20 cellular contexts compared by ENCODE assay signal in genomic region chr7:143390773-143391114, GRCh38. TPM values are rescaled to one million over a fixed set of nuclear protein-coding genes. Genes with fewer than 3 reads are reported as not detected.
DNase-seq lines count a peak whose midpoint lies in the region; ATAC-seq, FAIRE-seq and TF ChIP-seq lines count a peak whose summit lies in the region.
"Had no signal": no experiment of that assay in that cellular context is flagged by ENCODE, and none has a peak within 500 bp of the region (broad histone marks: within the 10 kb centered on the region; RNA-seq: fewer than 3 reads in every experiment).

No MANE protein-coding gene starts in this region.

- TF ChIP-seq CTCF in Caco-2 (IDR thresholded peaks at IDR 0.05; ENCODE audit: insufficient read depth in 1 of 2, low read depth in 1 of 2, low read length in 1 of 2, severe bottlenecking in 1 of 2, unreplicated experiment in 1 of 2) (no peak), K562 (IDR thresholded peaks at IDR 0.05 in 2 of 3, conservative IDR thresholded peaks at IDR 0.05 in 1 of 3; ENCODE audit: insufficient read depth in 2 of 3, low read depth in 1 of 3, low read length in 3 of 3) (no peak), heart right ventricle (IDR thresholded peaks at IDR 0.05) (no peak)

- H4K20me1 ChIP-seq in K562 (replicated peaks; ENCODE audit: control insufficient read depth, insufficient read depth, low read length): peaks cover 27% of the 10 kb centered on the region

- WGBS in K562 (ENCODE audit: insufficient coverage, low coverage, missing lambda C conversion rate): 96% methylated on average over 9 of the region's 9 CpGs
- WGBS in heart right ventricle, 2 donors: 81 to 83% methylated on average over 9 of the region's 9 CpGs

- in situ Hi-C loops in K562 (cut with MboI): no loop called here

- no peaks in the 10 kb centered on the region for H3K27me3 Mint-ChIP-seq in Caco-2 (ENCODE audit: insufficient read depth, unreplicated experiment)
- H3K27me3 Mint-ChIP-seq: progenitor cell of endocrine pancreas had no signal

- no peaks in the 10 kb centered on the region for H3K79me2 ChIP-seq in K562 (ENCODE audit: control insufficient read depth, insufficient read depth, low read length)

- CTCF ChIA-PET in Caco-2 (lab: Charles Lee): interaction anchor here (0.6 to 1.4 kb wide), 2 partner anchors 17 to 98 kb away, joined by 3 read pairs; no protein-coding TSS in a partner anchor
- CTCF ChIA-PET in K562 (lab: Yijun Ruan, JAX; ENCODE audit: low intra/inter-chr PET ratio): no interaction called here

- no TSS peak for BruUV-seq in Caco-2 (replicated peaks; lab: Mats Ljungman, UMichigan)
- BruUV-seq in K562 (replicated peaks; lab: Mats Ljungman, UMichigan): TSS peak; percentile 13

- H3K4me3 Mint-ChIP-seq in Caco-2 (ENCODE audit: unreplicated experiment): no peak overlapping the region
- H3K4me3 Mint-ChIP-seq: T-helper 2 cell treated with Interferon-gamma antibody and Interleukin-4, amounts not matched to agents 5 μg/mL and 100 μg/mL, for 36 hours had no signal

- H3K4me1 ChIP-seq in Caco-2: peaks cover 13% of the 10 kb centered on the region; the same call in 1 of the 2 replicates
- H3K4me1 ChIP-seq in K562 (replicated peaks in 1 of 2; ENCODE audit: control insufficient read depth in 2 of 2, insufficient read depth in 2 of 2, low read length in 2 of 2): peaks cover 0 to 28% of the 10 kb centered on the region in 2 experiments; a peak in 3 of 5 replicates
- peaks cover 17 to 92% (median 74%) of the 10 kb centered on the region in 9 donors for H3K4me1 ChIP-seq in heart right ventricle
- H3K4me1 ChIP-seq in stomach smooth muscle (ENCODE audit: control insufficient read depth, insufficient read depth, low read length): peaks cover 73% of the 10 kb centered on the region
- H3K4me1 ChIP-seq: SJCRH30 had no signal

- peaks cover 12% of the 10 kb centered on the region for H3K4me1 Mint-ChIP-seq in Caco-2 (ENCODE audit: low read depth, unreplicated experiment)

- no peaks in the 10 kb centered on the region for H3K9me3 Mint-ChIP-seq in Caco-2 (ENCODE audit: unreplicated experiment)
- H3K9me3 Mint-ChIP-seq: T-helper 2 cell treated with Interferon-gamma antibody and Interleukin-4, amounts not matched to agents 5 μg/mL and 100 μg/mL, for 36 hours had no signal

- POLR2A ChIA-PET in Caco-2 (lab: Charles Lee) (no interaction called here), K562 (lab: Yijun Ruan, JAX) (interaction anchor here (0.7 to 9.7 kb wide), 6 partner anchors 8 to 54 kb away, joined by 3 to 131 read pairs (median 3); partner anchors contain the start of genes EPHA1 and ZYX)

- H2AFZ ChIP-seq in K562 (ENCODE audit: low read depth, low read length): no peak overlapping the region

- H3K4me3 ChIP-seq in Caco-2 (ENCODE audit: low read depth, low read length): no peak overlapping the region
- H3K4me3 ChIP-seq in K562: no peak overlapping the region
- H3K4me3 ChIP-seq in heart right ventricle: no peak overlapping the region
- H3K4me3 ChIP-seq in stomach smooth muscle (ENCODE audit: low read length in 2 of 2): no peak overlapping the region
- H3K4me3 ChIP-seq: SJCRH30 had no signal

- peaks cover 76% of the 10 kb centered on the region for H3K36me3 Mint-ChIP-seq in Caco-2 (ENCODE audit: insufficient read depth, unreplicated experiment)

- TF ChIP-seq POLR2A in K562 (conservative IDR thresholded peaks at IDR 0.05): no peak

- H3K9ac ChIP-seq in K562 (ENCODE audit: insufficient read depth in 1 of 2, low read depth in 2 of 2, low read length in 2 of 2): no peak overlapping the region
- no peak overlapping the region for H3K9ac ChIP-seq in stomach smooth muscle (ENCODE audit: low read length in 2 of 2)

- no peak for DNase-seq in Caco-2
- DNase-seq in K562 (ENCODE audit: extremely low read depth in 1 of 4, low spot score in 3 of 4): no peak
- DNase-seq in heart right ventricle: no peak
- no peak for DNase-seq in NCI-H146 (lab: John Stamatoyannopoulos, UW)
- no peak for DNase-seq in mesenteric fat pad (ENCODE audit: low spot score)
- DNase-seq in NCI-H510A treated with DMSO at 0.1 percent for 48 hours (lab: John Stamatoyannopoulos, UW): no peak
- DNase-seq: Calu3; GDM1; NCI-H1436; NCI-H345; SJCRH30; stimulated activated naive CD8-positive, alpha-beta T cell treated with anti-CD3 and anti-CD28 coated beads, Interleukin-15, Interleukin-2, amounts not matched to agents 100 U/mL and 50 U/mL, for 24 hours had no signal

- H3K36me3 ChIP-seq in Caco-2 (ENCODE audit: control insufficient read depth, insufficient read depth, low read length) (peaks cover 8% of the 10 kb centered on the region), K562 (ENCODE audit: control insufficient read depth, insufficient read depth, low read length) (peaks cover 56% of the 10 kb centered on the region; the same call in 2 of the 3 replicates), heart right ventricle (peaks cover 0 to 71% (median 25%) of the 10 kb centered on the region in 9 donors), stomach smooth muscle (ENCODE audit: control insufficient read depth in 2 of 2, insufficient read depth in 2 of 2, low read length in 2 of 2) (peaks cover 33 to 47% of the 10 kb centered on the region in 2 donors)

- H3K27ac ChIP-seq in K562 (ENCODE audit: extremely low read depth, low read depth, low read length) (no peak overlapping the region), heart right ventricle (peak overlapping the region in 9 of 10 donors; percentile 9 to 95 (median 83)), stomach smooth muscle (ENCODE audit: low read length) (peak overlapping the region; percentile 91)
- H3K27ac ChIP-seq: SJCRH30 had no signal

- H3K27me3 ChIP-seq in Caco-2 (replicated peaks; ENCODE audit: control insufficient read depth, insufficient read depth, low read length) (no peaks in the 10 kb centered on the region), K562 (ENCODE audit: control insufficient read depth in 2 of 2, insufficient read depth in 2 of 2, low read length in 2 of 2) (peaks cover 5 to 25% of the 10 kb centered on the region in 2 experiments; a peak in 4 of 5 replicates), heart right ventricle (no peaks in the 10 kb centered on the region), stomach smooth muscle (ENCODE audit: control insufficient read depth in 1 of 2, insufficient read depth in 2 of 2, low read length in 2 of 2) (no peaks in the 10 kb centered on the region)
- H3K27me3 ChIP-seq: SJCRH30 had no signal

- H3K9me1 ChIP-seq in K562 (ENCODE audit: control insufficient read depth, insufficient read depth, low read length): peaks cover 8% of the 10 kb centered on the region

- no peak for ATAC-seq in K562
- ATAC-seq in heart right ventricle: no peak
- no peak for ATAC-seq in esophagus mucosa
- ATAC-seq: stimulated activated naive CD8-positive, alpha-beta T cell treated with anti-CD3 and anti-CD28 coated beads, Interleukin-15, Interleukin-2, amounts not matched to agents 100 U/mL and 50 U/mL, for 24 hours had no signal

- FAIRE-seq in K562 (lab: Jason Lieb, UNC): no peak
- FAIRE-seq: GM12892 had no signal

- no peak for TF ChIP-seq RAD21 in K562 (CRISPR knock-in tag; conservative IDR thresholded peaks at IDR 0.05 in 1 of 2, IDR thresholded peaks at IDR 0.05 in 1 of 2)

- H3K4me2 ChIP-seq in K562 (ENCODE audit: insufficient read depth, low read length): no peak overlapping the region

- H3K9me3 ChIP-seq in Caco-2 (no peaks in the 10 kb centered on the region), K562 (replicated peaks; ENCODE audit: control insufficient read depth, insufficient read depth, low read depth, low read length) (no peaks in the 10 kb centered on the region), heart right ventricle (no peaks in the 10 kb centered on the region), stomach smooth muscle (ENCODE audit: control insufficient read depth in 2 of 2, low read length in 2 of 2) (no peaks in the 10 kb centered on the region)
- H3K9me3 ChIP-seq: SJCRH30 had no signal

- TF ChIP-seq EP300 in K562 (IDR thresholded peaks at IDR 0.05; ENCODE audit: low read length): no peak

- H3K27ac Mint-ChIP-seq in Caco-2 (ENCODE audit: unreplicated experiment): peak overlapping the region; percentile 29
- H3K27ac Mint-ChIP-seq: progenitor cell of endocrine pancreas had no signal

- intact Hi-C loops in Caco-2 (cut with micrococcal nuclease; ENCODE audit: unreplicated experiment) (no loop called here), K562 (cut with micrococcal nuclease) (no loop called here), heart right ventricle (cut with DNase I) (no loop called here)

RNA-seq across cellular contexts. Expression of gene ZYX, which starts 9.6 kb away (rescaled TPM):
- total RNA-seq in Caco-2 (2022) (147 and 160 TPM in 2 replicates), K562 (2014; rRNA removed) (26.9 and 37.8 TPM in 2 replicates), K562 (2014; rRNA removed; fragmentation: Illumina TruSeq; extraction: Trizol) (9.2 and 11.5 TPM in 2 replicates), K562 (2015; rRNA removed; fragmentation: Illumina TruSeq; extraction: Trizol) (15.7 and 17.3 TPM in 2 replicates), K562 (2021) (114 and 130 TPM in 2 replicates), heart right ventricle (100 to 1,000 TPM in 2 of 10 donors, 10 to 100 TPM in 8; 48.5 to 148 (median 74.6) TPM), mesenteric fat pad (271 TPM), esophagus mucosa (82.3 TPM)
- total RNA-seq in K562 (2011; cell fraction: chromatin; rRNA removed; ENCODE audit: low replicate concordance): 38.7 and 99.5 TPM in 2 replicates
- total RNA-seq in K562 (2011; cell fraction: nucleolus; rRNA removed): 54.7 and 66.9 TPM in 2 replicates
- total RNA-seq in K562 (2011; cell fraction: nucleoplasm; rRNA removed): 41.5 and 64.4 TPM in 2 replicates
- polyA plus RNA-seq in K562 (2011; rRNA removed) (9.0 and 18.5 TPM in 2 replicates), K562 (2014; fragmentation: Illumina TruSeq; extraction: Trizol) (81.7 and 116 TPM in 2 replicates), K562 (2014; fragmentation: Nextera tagmentation; extraction: Ambion mirVana) (1 to 10 TPM; 1.8 to 3.1 TPM), K562 (2014; rRNA removed) (30.0 and 35.0 TPM in 2 replicates), heart right ventricle (100 to 1,000 TPM in 1 of 2 donors, 10 to 100 TPM in 1; 58.9 to 152 TPM)
- polyA plus RNA-seq in K562 (2011; cell fraction: cytosol; rRNA removed): 15.7 and 26.2 TPM in 2 replicates
- 53.7 and 98.4 TPM in 2 replicates for polyA plus RNA-seq in K562 (2011; cell fraction: nucleus; rRNA removed)
- 141 and 252 TPM in 2 replicates for polyA plus RNA-seq in K562 (2012)
- 8.3 and 9.5 TPM in 2 replicates for polyA minus RNA-seq in K562 (2011; rRNA and poly(A)+ RNA removed)
- 57.5 and 83.9 TPM in 2 replicates for polyA minus RNA-seq in K562 (2011; cell fraction: cytosol; rRNA and poly(A)+ RNA removed)
- polyA minus RNA-seq in K562 (2011; cell fraction: nucleus; rRNA and poly(A)+ RNA removed): 35.4 and 38.0 TPM in 2 replicates

RNA-seq across cellular contexts. Expression of gene EPHA1, which starts 17.9 kb away (rescaled TPM):
- total RNA-seq in Caco-2 (2022): 66.6 and 69.2 TPM in 2 replicates
- 0.37 TPM in 1 of 2 replicates, not detected in the other for total RNA-seq in K562 (2011; cell fraction: chromatin; rRNA removed; ENCODE audit: low replicate concordance)
- total RNA-seq in K562 (2011; cell fraction: nucleolus; rRNA removed): 0.26 and 0.67 TPM in 2 replicates
- 0.37 TPM in 1 of 2 replicates, not detected in the other for total RNA-seq in K562 (2011; cell fraction: nucleoplasm; rRNA removed)
- total RNA-seq in K562 (2014; rRNA removed): not detected in 2 replicates
- not detected in 2 replicates for total RNA-seq in K562 (2014; rRNA removed; fragmentation: Illumina TruSeq; extraction: Trizol)
- not detected in 2 replicates for total RNA-seq in K562 (2015; rRNA removed; fragmentation: Illumina TruSeq; extraction: Trizol)
- 0.22 and 0.25 TPM in 2 replicates for total RNA-seq in K562 (2021)
- 0.07 and 0.32 TPM in 2 replicates for polyA plus RNA-seq in K562 (2011; rRNA removed)
- 0.03 and 0.39 TPM in 2 replicates for polyA plus RNA-seq in K562 (2011; cell fraction: cytosol; rRNA removed)
- 0.25 and 1.1 TPM in 2 replicates for polyA plus RNA-seq in K562 (2011; cell fraction: nucleus; rRNA removed)
- 2.7 and 3.5 TPM in 2 replicates for polyA plus RNA-seq in K562 (2012)
- polyA plus RNA-seq in K562 (2014; fragmentation: Illumina TruSeq; extraction: Trizol): not detected in 2 replicates
- polyA plus RNA-seq in K562 (2014; fragmentation: Nextera tagmentation; extraction: Ambion mirVana): not detected
- 0.05 and 0.57 TPM in 2 replicates for polyA plus RNA-seq in K562 (2014; rRNA removed)
- 0.14 TPM in 1 of 2 replicates, not detected in the other for polyA minus RNA-seq in K562 (2011; rRNA and poly(A)+ RNA removed)
- polyA minus RNA-seq in K562 (2011; cell fraction: cytosol; rRNA and poly(A)+ RNA removed): not detected in 2 replicates
- polyA minus RNA-seq in K562 (2011; cell fraction: nucleus; rRNA and poly(A)+ RNA removed): 0.54 TPM in 1 of 2 replicates, not detected in the other
- under 1 TPM in 1 of 10 donors, not detected in 9; 0.39 TPM for total RNA-seq in heart right ventricle
- polyA plus RNA-seq in heart right ventricle: under 1 TPM; 0.12 to 0.73 TPM
- 0.22 TPM for total RNA-seq in mesenteric fat pad
- 79.0 TPM for total RNA-seq in esophagus mucosa
- total RNA-seq: H4, LHCN-M2, myocyte had no signal

RNA-seq across cellular contexts. Expression of gene FAM131B, which starts 28.2 kb away (rescaled TPM):
- total RNA-seq in Caco-2 (2022) (20.2 and 22.3 TPM in 2 replicates), K562 (2014; rRNA removed) (not detected in 2 replicates), K562 (2014; rRNA removed; fragmentation: Illumina TruSeq; extraction: Trizol) (not detected in 2 replicates), K562 (2015; rRNA removed; fragmentation: Illumina TruSeq; extraction: Trizol) (not detected in 2 replicates), K562 (2021) (0.04 TPM in 2 replicates), heart right ventricle (1 to 10 TPM in 1 of 10 donors, under 1 TPM in 8, not detected in 1; 0.07 to 1.2 (median 0.39) TPM), mesenteric fat pad (1.8 TPM), esophagus mucosa (0.44 TPM)
- 0.07 TPM in 1 of 2 replicates, not detected in the other for total RNA-seq in K562 (2011; cell fraction: chromatin; rRNA removed; ENCODE audit: low replicate concordance)
- total RNA-seq in K562 (2011; cell fraction: nucleolus; rRNA removed): not detected in 2 replicates
- not detected in 2 replicates for total RNA-seq in K562 (2011; cell fraction: nucleoplasm; rRNA removed)
- polyA plus RNA-seq in K562 (2011; rRNA removed) (0.03 and 0.11 TPM in 2 replicates), K562 (2014; fragmentation: Illumina TruSeq; extraction: Trizol) (not detected in 2 replicates), K562 (2014; fragmentation: Nextera tagmentation; extraction: Ambion mirVana) (not detected), K562 (2014; rRNA removed) (not detected in 2 replicates), heart right ventricle (under 1 TPM; 0.22 to 0.37 TPM)
- not detected in 2 replicates for polyA plus RNA-seq in K562 (2011; cell fraction: cytosol; rRNA removed)
- polyA plus RNA-seq in K562 (2011; cell fraction: nucleus; rRNA removed): 0.09 TPM in 1 of 2 replicates, not detected in the other
- 0.03 TPM in 2 replicates for polyA plus RNA-seq in K562 (2012)
- polyA minus RNA-seq in K562 (2011; rRNA and poly(A)+ RNA removed): not detected in 2 replicates
- polyA minus RNA-seq in K562 (2011; cell fraction: cytosol; rRNA and poly(A)+ RNA removed): 0.29 TPM in 1 of 2 replicates, not detected in the other
- polyA minus RNA-seq in K562 (2011; cell fraction: nucleus; rRNA and poly(A)+ RNA removed): 0.33 TPM in 1 of 2 replicates, not detected in the other

RNA-seq across cellular contexts. Expression of gene TAS2R60, which starts 52.5 kb away (rescaled TPM):
- total RNA-seq in Caco-2 (2022) (not detected in 2 replicates), K562 (2014; rRNA removed) (not detected in 2 replicates), K562 (2014; rRNA removed; fragmentation: Illumina TruSeq; extraction: Trizol) (not detected in 2 replicates), K562 (2015; rRNA removed; fragmentation: Illumina TruSeq; extraction: Trizol) (not detected in 2 replicates), K562 (2021) (not detected in 2 replicates), heart right ventricle (not detected), mesenteric fat pad (0.35 TPM), esophagus mucosa (0.32 TPM)
- 1.6 and 5.5 TPM in 2 replicates for total RNA-seq in K562 (2011; cell fraction: chromatin; rRNA removed; ENCODE audit: low replicate concordance)
- 1.0 and 1.1 TPM in 2 replicates for total RNA-seq in K562 (2011; cell fraction: nucleolus; rRNA removed)
- 0.88 and 3.2 TPM in 2 replicates for total RNA-seq in K562 (2011; cell fraction: nucleoplasm; rRNA removed)
- polyA plus RNA-seq in K562 (2011; rRNA removed) (0.08 TPM in 2 replicates), K562 (2014; fragmentation: Illumina TruSeq; extraction: Trizol) (not detected in 2 replicates), K562 (2014; fragmentation: Nextera tagmentation; extraction: Ambion mirVana) (not detected), K562 (2014; rRNA removed) (0.28 TPM in 1 of 2 replicates, not detected in the other), heart right ventricle (not detected)
- polyA plus RNA-seq in K562 (2011; cell fraction: cytosol; rRNA removed): not detected in 2 replicates
- polyA plus RNA-seq in K562 (2011; cell fraction: nucleus; rRNA removed): 0.33 and 0.53 TPM in 2 replicates
- 0.08 and 0.14 TPM in 2 replicates for polyA plus RNA-seq in K562 (2012)
- polyA minus RNA-seq in K562 (2011; rRNA and poly(A)+ RNA removed): 0.27 and 0.46 TPM in 2 replicates
- not detected in 2 replicates for polyA minus RNA-seq in K562 (2011; cell fraction: cytosol; rRNA and poly(A)+ RNA removed)
- 0.54 and 0.67 TPM in 2 replicates for polyA minus RNA-seq in K562 (2011; cell fraction: nucleus; rRNA and poly(A)+ RNA removed)
- total RNA-seq: Calu3, H4, LHCN-M2, myocyte, progenitor cell of endocrine pancreas, SJCRH30 had no signal

Comparison
In these comparisons a context has a peak if more than half of its experiments do, and no peak if none do; other contexts are left out.
1. RNA of gene EPHA1, which starts 17.9 kb away (total RNA-seq): 79.0 TPM in esophagus mucosa (single experiment) and 66.6 to 69.2 TPM in Caco-2; 0.22 TPM in mesenteric fat pad (single experiment), 0.39 TPM in heart right ventricle and 0.22 to 0.67 TPM in K562; every median in the first group is over 10 times any median in the second.